ENCODE assay signal across 10 cellular contexts in the genomic region with DNA sequence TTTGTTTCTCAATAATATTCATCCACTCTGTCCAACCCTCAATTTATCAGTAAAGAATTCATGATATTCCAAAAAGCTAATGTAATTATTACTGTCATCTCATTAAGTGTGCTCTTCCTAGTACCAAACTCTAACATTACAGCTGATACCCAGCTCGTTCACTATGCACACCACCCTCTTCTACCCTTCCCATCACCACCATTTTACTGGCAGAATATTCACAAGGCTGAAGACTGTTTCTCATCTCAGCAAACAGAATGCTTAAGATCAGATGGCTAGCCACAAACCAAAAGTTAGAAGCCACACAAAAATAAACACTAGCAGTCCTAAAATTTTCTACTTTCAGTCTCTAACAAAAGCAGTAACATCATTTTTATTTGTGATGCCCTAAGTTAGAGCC.
DNase-seq lines count a peak whose midpoint lies in the region; ATAC-seq and TF ChIP-seq lines count a peak whose summit lies in the region.
"Had no signal": no experiment of that assay in that cellular context is flagged by ENCODE, and none has a peak within 500 bp of the region (broad histone marks: within the 10 kb centered on the region; RNA-seq: fewer than 3 reads in every experiment).

No MANE protein-coding gene starts in this region.

- H3K27me3 ChIP-seq in thoracic aorta (replicated peaks; ENCODE audit: insufficient read depth), result no peaks in the 10 kb centered on the region

- H3K36me3 ChIP-seq in thoracic aorta, result no peaks in the 10 kb centered on the region
- H3K36me3 ChIP-seq: HAP-1, prostate gland had no signal

- DNase-seq in activated CD4-positive, alpha-beta T cell treated with anti-CD3 and anti-CD28 coated beads, Interleukin-2, amount 10 ng/mL, durations not matched to agents 24 days and 14 days, result peak; percentile 67
- DNase-seq in activated CD4-positive, alpha-beta T cell treated with anti-CD3 and anti-CD28 coated beads, Interleukin-2, amount 50 U/mL, for 1 hour, result no peak
- no peak for DNase-seq in activated CD8-positive, alpha-beta T cell treated with anti-CD3 and anti-CD28 coated beads, Interleukin-2, amount 10 ng/mL, durations not matched to agents 7 days and 5 days
- DNase-seq in iris pigment epithelial cell (ENCODE audit: low read depth) (peak; percentile 29), thoracic aorta (ENCODE audit: low spot score) (no peak), HuH-7 (ENCODE audit: low spot score) (no peak), NCI-H2171 treated with DMSO at 0.1 percent for 48 hours (lab: John Stamatoyannopoulos, UW) (no peak)

- ATAC-seq in activated CD8-positive, alpha-beta T cell treated with anti-CD3 and anti-CD28 coated beads, Interleukin-2, amount 10 ng/mL, durations not matched to agents 7 days and 5 days, result peak; percentile 50
- ATAC-seq in thoracic aorta (ENCODE audit: insufficient number of reproducible peaks, low FRiP score, low read depth) (no peak), GM21737 (IDR thresholded peaks at IDR 0.05; ENCODE audit: unreplicated experiment) (no peak)

- H3K9me3 ChIP-seq in thoracic aorta, result no peaks in the 10 kb centered on the region
- H3K9me3 ChIP-seq: HAP-1, prostate gland had no signal

- no peak overlapping the region for H3K27ac Mint-ChIP-seq in activated CD4-positive, alpha-beta T cell treated with anti-CD3 and anti-CD28 coated beads, Interleukin-2, amount 10 ng/mL, durations not matched to agents 24 days and 14 days
- peak overlapping the region; percentile 40 for H3K27ac Mint-ChIP-seq in activated CD8-positive, alpha-beta T cell treated with anti-CD3 and anti-CD28 coated beads, Interleukin-2, amount 10 ng/mL, durations not matched to agents 7 days and 5 days

- no peak for TF ChIP-seq CTCF in thoracic aorta (IDR thresholded peaks at IDR 0.05)

- H3K27me3 Mint-ChIP-seq in activated CD4-positive, alpha-beta T cell treated with anti-CD3 and anti-CD28 coated beads, Interleukin-2, amount 10 ng/mL, durations not matched to agents 24 days and 14 days, result no peaks in the 10 kb centered on the region
- no peaks in the 10 kb centered on the region for H3K27me3 Mint-ChIP-seq in activated CD8-positive, alpha-beta T cell treated with anti-CD3 and anti-CD28 coated beads, Interleukin-2, amount 10 ng/mL, durations not matched to agents 7 days and 5 days (ENCODE audit: low read depth)

- peak overlapping the region; percentile 64 for H3K4me3 Mint-ChIP-seq in activated CD4-positive, alpha-beta T cell treated with anti-CD3 and anti-CD28 coated beads, Interleukin-2, amount 10 ng/mL, durations not matched to agents 24 days and 14 days
- peak overlapping the region; percentile 55 for H3K4me3 Mint-ChIP-seq in activated CD8-positive, alpha-beta T cell treated with anti-CD3 and anti-CD28 coated beads, Interleukin-2, amount 10 ng/mL, durations not matched to agents 7 days and 5 days

- H3K9me3 Mint-ChIP-seq in activated CD4-positive, alpha-beta T cell treated with anti-CD3 and anti-CD28 coated beads, Interleukin-2, amount 10 ng/mL, durations not matched to agents 24 days and 14 days, result no peaks in the 10 kb centered on the region
- no peaks in the 10 kb centered on the region for H3K9me3 Mint-ChIP-seq in activated CD8-positive, alpha-beta T cell treated with anti-CD3 and anti-CD28 coated beads, Interleukin-2, amount 10 ng/mL, durations not matched to agents 7 days and 5 days (ENCODE audit: insufficient read depth)

- intact Hi-C loops in activated CD4-positive, alpha-beta T cell treated with anti-CD3 and anti-CD28 coated beads, Interleukin-2, amount 10 ng/mL, durations not matched to agents 24 days and 14 days (cut with micrococcal nuclease), result loop anchor here (5.0 to 10.0 kb wide), 4 partner anchors 40 to 158 kb away; no protein-coding TSS in a partner anchor

- H3K27ac ChIP-seq in thoracic aorta, result no peak overlapping the region
- H3K27ac ChIP-seq: prostate gland had no signal

- no peaks in the 10 kb centered on the region for H3K36me3 Mint-ChIP-seq in activated CD4-positive, alpha-beta T cell treated with anti-CD3 and anti-CD28 coated beads, Interleukin-2, amount 10 ng/mL, durations not matched to agents 24 days and 14 days (ENCODE audit: low read depth)
- no peaks in the 10 kb centered on the region for H3K36me3 Mint-ChIP-seq in activated CD8-positive, alpha-beta T cell treated with anti-CD3 and anti-CD28 coated beads, Interleukin-2, amount 10 ng/mL, durations not matched to agents 7 days and 5 days (ENCODE audit: low read depth)

- peak overlapping the region; percentile 72 for H3K4me3 ChIP-seq in thoracic aorta
- H3K4me3 ChIP-seq: HAP-1 had no signal

- POLR2A ChIA-PET in activated CD8-positive, alpha-beta T cell treated with anti-CD3 and anti-CD28 coated beads, Interleukin-2, amount 10 ng/mL, durations not matched to agents 7 days and 5 days (lab: Charles Lee), result no interaction called here

- H3K4me1 Mint-ChIP-seq in activated CD4-positive, alpha-beta T cell treated with anti-CD3 and anti-CD28 coated beads, Interleukin-2, amount 10 ng/mL, durations not matched to agents 24 days and 14 days, result peaks cover 16% of the 10 kb centered on the region
- peaks cover 23% of the 10 kb centered on the region for H3K4me1 Mint-ChIP-seq in activated CD8-positive, alpha-beta T cell treated with anti-CD3 and anti-CD28 coated beads, Interleukin-2, amount 10 ng/mL, durations not matched to agents 7 days and 5 days (ENCODE audit: low read depth)

- CTCF ChIA-PET in activated CD8-positive, alpha-beta T cell treated with anti-CD3 and anti-CD28 coated beads, Interleukin-2, amount 10 ng/mL, durations not matched to agents 7 days and 5 days (lab: Charles Lee), result no interaction called here

- peaks cover 22 to 40% of the 10 kb centered on the region in 2 donors for H3K4me1 ChIP-seq in thoracic aorta (ENCODE audit: control insufficient read depth in 1 of 2, low read depth in 2 of 2)
- H3K4me1 ChIP-seq: prostate gland had no signal

Comparison
In these comparisons a context has a peak if more than half of its experiments do, and no peak if none do; other contexts are left out.
1. DNase-seq: peak in activated CD4-positive, alpha-beta T cell treated with anti-CD3 and anti-CD28 coated beads, Interleukin-2, amount 10 ng/mL, durations not matched to agents 24 days and 14 days (single experiment) and iris pigment epithelial cell (single experiment); none in activated CD4-positive, alpha-beta T cell treated with anti-CD3 and anti-CD28 coated beads, Interleukin-2, amount 50 U/mL, for 1 hour (single experiment), activated CD8-positive, alpha-beta T cell treated with anti-CD3 and anti-CD28 coated beads, Interleukin-2, amount 10 ng/mL, durations not matched to agents 7 days and 5 days (single experiment), thoracic aorta (single experiment), HuH-7 (single experiment) and NCI-H2171 treated with DMSO at 0.1 percent for 48 hours (single experiment).